In genomic region chr1:236603896-236604217, GRCh38 we compare ENCODE assay signal across 8 cellular contexts. TPM values are rescaled to one million over a fixed set of nuclear protein-coding genes. Genes with fewer than 3 reads are reported as not detected.
A peak's percentile ranks its signal among the peaks of the same experiment; 100 is the strongest.
DNase-seq lines count a peak whose midpoint lies in the region; ATAC-seq and TF ChIP-seq lines count a peak whose summit lies in the region.

No MANE protein-coding gene starts in this region.

- H3K9ac ChIP-seq in OCI-LY1 (ENCODE audit: low read length) (peak overlapping the region; percentile 99), mucosa of stomach (ENCODE audit: low read length) (peak overlapping the region; percentile 54)

- no peaks in the 10 kb centered on the region for H3K9me2 ChIP-seq in OCI-LY1 (ENCODE audit: low read depth, low read length)

- ATAC-seq in CD8-positive, alpha-beta T cell = peak; percentile 58
- ATAC-seq in GM21360 (IDR thresholded peaks at IDR 0.05; ENCODE audit: unreplicated experiment) = peak; percentile 1

- peaks cover 49% of the 10 kb centered on the region for H3K36me3 Mint-ChIP-seq in CD8-positive, alpha-beta T cell

- no peaks in the 10 kb centered on the region for H3F3A ChIP-seq in OCI-LY1 (ENCODE audit: insufficient read depth, low read length)

- peaks cover 23% of the 10 kb centered on the region for H3K4me1 ChIP-seq in CD8-positive, alpha-beta T cell (ENCODE audit: insufficient read depth, low read length)
- H3K4me1 ChIP-seq in OCI-LY1 (ENCODE audit: insufficient read depth, low read length, severe bottlenecking) (peaks cover 15% of the 10 kb centered on the region), mucosa of stomach (ENCODE audit: control insufficient read depth, insufficient read depth, low read length) (peaks cover 12% of the 10 kb centered on the region)

- POLR2A ChIA-PET in CD8-positive, alpha-beta T cell (lab: Charles Lee) = interaction anchor here (1.1 to 1.4 kb wide), 2 partner anchors 191 to 322 kb away, joined by 3 to 8 read pairs; partner anchors contain the start of genes ERO1B and MTR

- H3K27ac Mint-ChIP-seq in CD8-positive, alpha-beta T cell = peak overlapping the region; percentile 98

- peak overlapping the region; percentile 64; the same call in 1 of the 2 replicates for H2AFZ ChIP-seq in OCI-LY1 (ENCODE audit: low read length)

- CTCF ChIA-PET in CD8-positive, alpha-beta T cell (lab: Charles Lee) = interaction anchor here (1.2 kb wide), 1 partner anchor 501 kb away, joined by 3 read pairs; no protein-coding TSS in a partner anchor

- no peaks in the 10 kb centered on the region for H3K9me3 ChIP-seq in CD8-positive, alpha-beta T cell (ENCODE audit: low read length)
- H3K9me3 ChIP-seq in OCI-LY1 (ENCODE audit: low read length) (no peaks in the 10 kb centered on the region), mucosa of stomach (ENCODE audit: control insufficient read depth, low read length) (no peaks in the 10 kb centered on the region)

- H3K9me3 Mint-ChIP-seq in CD8-positive, alpha-beta T cell = no peaks in the 10 kb centered on the region

- DNase-seq in CD8-positive, alpha-beta T cell = peak in 2 of 7 experiments; percentile 13 to 67
- DNase-seq in coronary artery (ENCODE audit: low spot score) = no peak
- no peak for DNase-seq in NCI-H146 treated with DMSO at 0.1 percent for 48 hours (lab: John Stamatoyannopoulos, UW; ENCODE audit: unreplicated experiment)
- no peak for DNase-seq in SIG-M5 (lab: John Stamatoyannopoulos, UW)
- DNase-seq in posterior cingulate gyrus = no peak

- no peaks in the 10 kb centered on the region for H3K36me3 ChIP-seq in CD8-positive, alpha-beta T cell (ENCODE audit: insufficient read depth, low read length)
- H3K36me3 ChIP-seq in OCI-LY1 (ENCODE audit: insufficient read depth, low read length) (peaks cover 35% of the 10 kb centered on the region), mucosa of stomach (ENCODE audit: control insufficient read depth, insufficient read depth, low read length) (no peaks in the 10 kb centered on the region)

- no peaks in the 10 kb centered on the region for H3K27me3 ChIP-seq in CD8-positive, alpha-beta T cell (ENCODE audit: insufficient read depth, low read length)
- H3K27me3 ChIP-seq in OCI-LY1 (ENCODE audit: insufficient read depth, low read length) (no peaks in the 10 kb centered on the region), mucosa of stomach (ENCODE audit: control insufficient read depth, insufficient read depth, low read length) (no peaks in the 10 kb centered on the region)

- H3K4me3 ChIP-seq in CD8-positive, alpha-beta T cell (ENCODE audit: low read depth, low read length) = peak overlapping the region; percentile 93
- H3K4me3 ChIP-seq in OCI-LY1 (ENCODE audit: low read depth, low read length, poor library complexity, severe bottlenecking) (peak overlapping the region; percentile 98), coronary artery (peak overlapping the region; percentile 82), mucosa of stomach (ENCODE audit: low read length) (peak overlapping the region; percentile 78)

- H3K4me3 Mint-ChIP-seq in CD8-positive, alpha-beta T cell = peak overlapping the region; percentile 96

- peaks cover 14% of the 10 kb centered on the region for H3K79me2 ChIP-seq in OCI-LY1 (ENCODE audit: insufficient read depth, low read length)

- TF ChIP-seq CTCF in CD8-positive, alpha-beta T cell (IDR thresholded peaks at IDR 0.05) = no peak
- no peak for TF ChIP-seq CTCF in OCI-LY1 (IDR thresholded peaks at IDR 0.05; ENCODE audit: low read length)
- TF ChIP-seq CTCF in coronary artery (IDR thresholded peaks at IDR 0.05) = no peak

- intact Hi-C loops in CD8-positive, alpha-beta T cell (cut with DNase I, micrococcal nuclease) = loop anchor here (1.0 to 10.0 kb wide), 9 partner anchors 80 to 1277 kb away; partner anchors contain the start of genes MTR (in 2 of the 2), ARID4B (in 1 of the 2), ERO1B (in 1 of the 2) and GGPS1 (in 1 of the 2)
- intact Hi-C loops in posterior cingulate gyrus (cut with DNase I) = loop anchor here (2.0 kb wide), 1 partner anchor 191 kb away; the partner anchor contains the start of gene MTR

- peaks cover 39% of the 10 kb centered on the region for H3K4me1 Mint-ChIP-seq in CD8-positive, alpha-beta T cell (ENCODE audit: low read depth)

- H4K20me1 ChIP-seq in OCI-LY1 (ENCODE audit: insufficient read depth, low read length) = no peaks in the 10 kb centered on the region

- H3K27me3 Mint-ChIP-seq in CD8-positive, alpha-beta T cell (ENCODE audit: low read depth) = peaks cover 11% of the 10 kb centered on the region

- peak overlapping the region; percentile 77 for H3K27ac ChIP-seq in CD8-positive, alpha-beta T cell (ENCODE audit: low read depth, low read length)
- H3K27ac ChIP-seq in OCI-LY1 (ENCODE audit: low read depth, low read length, poor library complexity, severe bottlenecking) (no peak overlapping the region), coronary artery (peak overlapping the region; percentile 15 to 91)

- H3K4me2 ChIP-seq in OCI-LY1 (ENCODE audit: low read length) = peak overlapping the region; percentile 76

RNA-seq across cellular contexts. Expression of gene HEATR1, which starts 0.5 kb away (rescaled TPM):
- 10 to 100 TPM; 52.1 to 53.7 TPM for total RNA-seq in CD8-positive, alpha-beta T cell
